In genomic region chr10:91732265-91732664, GRCh38 we compare ENCODE assay signal across 1 cellular context.
TF ChIP-seq lines count a peak whose summit lies in the region.
"Not testable (repeated sequence)": the region's sequence is repeated elsewhere in the genome, so short reads cannot be mapped to it uniquely, and the experiment has no call there.

No MANE protein-coding gene starts in this region.

- H3K9me3 ChIP-seq in HEK293 (ENCODE audit: control insufficient read depth, insufficient read depth, low read depth, low read length): not testable (repeated sequence)

- POLR2A ChIA-PET in HEK293 (lab: Yijun Ruan, JAX): not testable (repeated sequence)

- not testable (repeated sequence) for H3K27ac ChIP-seq in HEK293 (ENCODE audit: extremely low read depth, low read depth, low read length)

- not testable (repeated sequence) for TF ChIP-seq CTCF in HEK293 (tag by site-specific recombination; IDR thresholded peaks at IDR 0.05)

- not testable (repeated sequence) for H3K4me3 ChIP-seq in HEK293 (ENCODE audit: low read depth, low read length)

- CTCF ChIA-PET in HEK293 (lab: Yijun Ruan, JAX): not testable (repeated sequence)

- not testable (repeated sequence) for H3K4me1 ChIP-seq in HEK293 (ENCODE audit: control insufficient read depth, insufficient read depth, low read length)

- not testable (repeated sequence) for H3K36me3 ChIP-seq in HEK293 (ENCODE audit: control insufficient read depth in 2 of 2, insufficient read depth in 1 of 2, low read length in 2 of 2)

TF ChIP-seq in HEK293, 187 proteins besides CTCF, POLR2A, EP300 and RAD21:
- peak; percentile 87 for TF ChIP-seq SCRT2 (tag by site-specific recombination; IDR thresholded peaks at IDR 0.05)
- TF ChIP-seq SCRT1 (tag by site-specific recombination; IDR thresholded peaks at IDR 0.05; ENCODE audit: borderline replicate concordance): peak; percentile 73
